In genomic region chr3:32901005-32901932, GRCh38 we compare ENCODE assay signal across 17 cellular contexts. TPM values are rescaled to one million over a fixed set of nuclear protein-coding genes. Genes with fewer than 3 reads are reported as not detected.
DNase-seq lines count a peak whose midpoint lies in the region; ATAC-seq and TF ChIP-seq lines count a peak whose summit lies in the region.
"Had no signal": no experiment of that assay in that cellular context is flagged by ENCODE, and none has a peak within 500 bp of the region (broad histone marks: within the 10 kb centered on the region; RNA-seq: fewer than 3 reads in every experiment).

No MANE protein-coding gene starts in this region.

- H3K27ac ChIP-seq in Peyer's patch (no peak overlapping the region), vagina (no peak overlapping the region)
- H3K27ac ChIP-seq: neural progenitor cell had no signal

- no peak overlapping the region for H3K4me3 ChIP-seq in Peyer's patch
- H3K4me3 ChIP-seq in vagina, result no peak overlapping the region

- peaks cover 25% of the 10 kb centered on the region for H3K27me3 Mint-ChIP-seq in T-helper 17 cell
- no peaks in the 10 kb centered on the region for H3K27me3 Mint-ChIP-seq in progenitor cell of endocrine pancreas

- H3K9me3 Mint-ChIP-seq in progenitor cell of endocrine pancreas (ENCODE audit: low read depth), result peaks cover 3% of the 10 kb centered on the region
- H3K9me3 Mint-ChIP-seq: activated CD4-positive, alpha-beta memory T cell treated with anti-CD3 and anti-CD28 coated beads for 36 hours; activated naive CD8-positive, alpha-beta T cell treated with anti-CD3 and anti-CD28 coated beads for 36 hours; CD8-positive, alpha-beta T cell; neural progenitor cell had no signal

- intact Hi-C loops in vagina (cut with DNase I), result no loop called here

- DNase-seq in GM04503 (ENCODE audit: low read depth) (peak; percentile 47), M059J (ENCODE audit: low read depth) (peak; percentile 5), T-helper 17 cell (no peak), progenitor cell of endocrine pancreas (ENCODE audit: low spot score, unreplicated experiment) (no peak), Peyer's patch (no peak), germinal center (ENCODE audit: low spot score) (no peak), vagina (ENCODE audit: extremely low spot score in 2 of 2) (no peak)
- DNase-seq: foreskin melanocyte, hippocampal formation, left ventricle myocardium superior, substantia nigra, T1000 had no signal

- peaks cover 2% of the 10 kb centered on the region for H3K36me3 Mint-ChIP-seq in T-helper 17 cell (ENCODE audit: low read depth)
- H3K36me3 Mint-ChIP-seq in progenitor cell of endocrine pancreas (ENCODE audit: insufficient read depth), result peaks cover 3% of the 10 kb centered on the region
- H3K36me3 Mint-ChIP-seq: activated CD4-positive, alpha-beta memory T cell treated with anti-CD3 and anti-CD28 coated beads for 36 hours; activated naive CD8-positive, alpha-beta T cell treated with anti-CD3 and anti-CD28 coated beads for 36 hours; CD8-positive, alpha-beta T cell had no signal

- no peak overlapping the region for H3K27ac Mint-ChIP-seq in T-helper 17 cell
- H3K27ac Mint-ChIP-seq in progenitor cell of endocrine pancreas, result peak overlapping the region; percentile 55
- H3K27ac Mint-ChIP-seq: activated CD4-positive, alpha-beta memory T cell treated with anti-CD3 and anti-CD28 coated beads for 36 hours; activated naive CD8-positive, alpha-beta T cell treated with anti-CD3 and anti-CD28 coated beads for 36 hours; CD8-positive, alpha-beta T cell; neural progenitor cell had no signal

- no peaks in the 10 kb centered on the region for H3K36me3 ChIP-seq in Peyer's patch
- H3K36me3 ChIP-seq in vagina, result no peaks in the 10 kb centered on the region
- H3K36me3 ChIP-seq: neural progenitor cell had no signal

- H3K27me3 ChIP-seq in Peyer's patch (no peaks in the 10 kb centered on the region), vagina (no peaks in the 10 kb centered on the region)
- H3K27me3 ChIP-seq: neural progenitor cell had no signal

- H3K4me1 Mint-ChIP-seq in T-helper 17 cell, result peaks cover 2% of the 10 kb centered on the region
- peaks cover 10% of the 10 kb centered on the region for H3K4me1 Mint-ChIP-seq in progenitor cell of endocrine pancreas (ENCODE audit: low read depth)

- no peaks in the 10 kb centered on the region for H3K9me3 ChIP-seq in T-helper 17 cell (ENCODE audit: control insufficient read depth, low read length, poor library complexity, severe bottlenecking)
- no peaks in the 10 kb centered on the region for H3K9me3 ChIP-seq in Peyer's patch
- no peaks in the 10 kb centered on the region for H3K9me3 ChIP-seq in vagina

- no peak for ATAC-seq in T-helper 17 cell
- ATAC-seq: CD8-positive, alpha-beta T cell; left ventricle myocardium superior had no signal

- TF ChIP-seq POLR2A in Peyer's patch (IDR thresholded peaks at IDR 0.05) (no peak), vagina (IDR thresholded peaks at IDR 0.05) (no peak)

- H3K4me1 ChIP-seq in Peyer's patch (no peaks in the 10 kb centered on the region), vagina (no peaks in the 10 kb centered on the region)

- H3K4me3 Mint-ChIP-seq in T-helper 17 cell (peak overlapping the region; percentile 19), progenitor cell of endocrine pancreas (ENCODE audit: low read depth) (peak overlapping the region; percentile 23)
- H3K4me3 Mint-ChIP-seq: activated CD4-positive, alpha-beta memory T cell treated with anti-CD3 and anti-CD28 coated beads for 36 hours; activated naive CD8-positive, alpha-beta T cell treated with anti-CD3 and anti-CD28 coated beads for 36 hours; neural progenitor cell had no signal

- TF ChIP-seq CTCF in progenitor cell of endocrine pancreas (IDR thresholded peaks at IDR 0.05; ENCODE audit: unreplicated experiment), result no peak
- TF ChIP-seq CTCF in Peyer's patch (IDR thresholded peaks at IDR 0.05), result no peak
- TF ChIP-seq CTCF in vagina (IDR thresholded peaks at IDR 0.05), result no peak

RNA-seq across cellular contexts. Expression of gene CCR4, which starts 50.2 kb away (rescaled TPM):
- 0.10 TPM in 1 of 2 replicates, not detected in the other for total RNA-seq in M059J (2014; rRNA removed; shearing (Covaris generic))
- total RNA-seq in T-helper 17 cell (100 to 1,000 TPM; 117 to 149 TPM), progenitor cell of endocrine pancreas (not detected in 2 replicates), Peyer's patch (not detected), vagina (0.49 TPM)
- total RNA-seq: chondrocyte, left ventricle myocardium superior had no signal

Comparison
In these comparisons a context has a peak if more than half of its experiments do, and no peak if none do; other contexts are left out.
1. DNase-seq: peak in GM04503 (single experiment) and M059J (single experiment); none in T-helper 17 cell (0 of 3), progenitor cell of endocrine pancreas (single experiment), Peyer's patch (0 of 3), germinal center (single experiment) and vagina (0 of 2).
2. RNA of gene CCR4, which starts 50.2 kb away (total RNA-seq): 117 to 149 TPM in T-helper 17 cell; 0.49 TPM in vagina (single experiment), not detected in progenitor cell of endocrine pancreas, 0.10 TPM in M059J and not detected in Peyer's patch; every median in the first group is over 10 times any median in the second.